In the genomic region with DNA sequence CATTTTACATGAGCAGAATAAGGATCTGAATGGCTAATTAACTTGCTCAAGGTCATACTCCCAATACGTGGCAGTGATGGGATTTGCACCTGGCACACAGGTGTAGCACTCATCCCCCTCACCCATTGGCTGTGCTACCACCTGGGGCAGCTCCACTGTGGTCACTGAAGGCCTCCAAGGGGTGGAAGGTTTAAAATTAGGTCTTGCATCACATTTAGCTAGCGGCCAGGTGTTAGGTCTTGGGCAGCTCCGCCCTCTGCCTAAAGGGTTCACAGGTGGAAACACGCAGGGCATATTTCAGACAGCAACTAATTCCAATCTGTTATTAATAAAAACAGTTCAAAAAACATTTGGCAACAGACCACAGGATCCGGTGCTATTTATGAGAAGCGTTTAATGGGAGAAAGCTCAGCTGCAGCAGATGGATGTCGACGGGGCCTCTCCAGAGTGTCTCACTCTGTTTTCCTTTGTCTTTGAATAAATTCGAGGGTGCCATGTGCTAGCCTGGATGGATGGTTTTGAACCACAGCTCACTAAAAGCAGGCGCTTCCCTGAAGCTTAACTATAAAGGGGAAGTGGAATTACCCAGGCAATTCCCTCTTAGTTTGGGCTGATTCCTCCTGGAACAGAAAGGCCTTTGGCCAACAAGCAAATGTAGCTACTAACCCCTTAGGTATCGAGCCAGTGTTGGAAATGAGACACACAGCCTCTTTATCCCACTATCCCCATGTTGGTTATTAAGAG, we compare ENCODE assay signal across 14 cellular contexts.
DNase-seq lines count a peak whose midpoint lies in the region; ATAC-seq and TF ChIP-seq lines count a peak whose summit lies in the region.
"Had no signal": no experiment of that assay in that cellular context is flagged by ENCODE, and none has a peak within 500 bp of the region (broad histone marks: within the 10 kb centered on the region; RNA-seq: fewer than 3 reads in every experiment).

No MANE protein-coding gene starts in this region.

- peaks cover 21 to 28% of the 10 kb centered on the region in 2 experiments for H3K4me1 Mint-ChIP-seq in H9

- H3K27ac ChIP-seq in H9 (ENCODE audit: insufficient read length, low read depth, low read length) (no peak overlapping the region), foreskin keratinocyte (no peak overlapping the region)
- H3K27ac ChIP-seq: Peyer's patch had no signal

- H4K91ac ChIP-seq in H9 (ENCODE audit: insufficient read length, low read depth, low read length), result no peak overlapping the region

- intact Hi-C loops in posterior vena cava (cut with DNase I), result no loop called here

- H2AFZ ChIP-seq in H9 (ENCODE audit: low read length), result no peak overlapping the region

- no peak overlapping the region for H3K27ac Mint-ChIP-seq in H9
- H3K27ac Mint-ChIP-seq: CD8-positive, alpha-beta T cell had no signal

- no peak overlapping the region for H3K23ac ChIP-seq in H9 (ENCODE audit: insufficient read length, low read depth, low read length)

- H3K4me1 ChIP-seq in H9 (ENCODE audit: insufficient read depth, low read length) (peaks cover 3% of the 10 kb centered on the region; the same call in 1 of the 2 replicates), foreskin keratinocyte (peaks cover 4% of the 10 kb centered on the region)
- H3K4me1 ChIP-seq: HAP-1, Peyer's patch had no signal

- no peaks in the 10 kb centered on the region for H3K27me3 ChIP-seq in H9 (ENCODE audit: insufficient read depth, low read length)
- H3K27me3 ChIP-seq in foreskin keratinocyte, result no peaks in the 10 kb centered on the region
- H3K27me3 ChIP-seq: Peyer's patch had no signal

- no peak overlapping the region for H2BK12ac ChIP-seq in H9 (ENCODE audit: insufficient read length, low read depth, low read length)

- H3K4ac ChIP-seq in H9 (ENCODE audit: low read depth, low read length), result no peak overlapping the region

- H3K4me3 Mint-ChIP-seq in H9, result no peak overlapping the region
- H3K4me3 Mint-ChIP-seq: CD8-positive, alpha-beta T cell had no signal

- no peak overlapping the region for H3T11ph ChIP-seq in H9 (ENCODE audit: low read length)

- peaks cover 37% of the 10 kb centered on the region for H3K27me3 Mint-ChIP-seq in H9 (ENCODE audit: low read depth)

- no peaks in the 10 kb centered on the region for H4K20me1 ChIP-seq in H9 (ENCODE audit: control insufficient read depth, insufficient read depth, insufficient read length)

- peaks cover 0 to 10% (median 5%) of the 10 kb centered on the region in 3 experiments; a peak in 3 of 7 replicates for H3K36me3 Mint-ChIP-seq in H9 (ENCODE audit: insufficient read depth in 1 of 3, low read depth in 3 of 3)
- H3K36me3 Mint-ChIP-seq: CD8-positive, alpha-beta T cell had no signal

- H3K9me3 Mint-ChIP-seq in H9, result peaks cover 2 to 8% of the 10 kb centered on the region in 2 experiments; a peak in 3 of 5 replicates

- no peak overlapping the region for H2AK5ac ChIP-seq in H9 (ENCODE audit: insufficient read length, low read length)

- no peak overlapping the region for H2BK120ac ChIP-seq in H9 (ENCODE audit: low read depth, low read length, poor library complexity, severe bottlenecking)

- H4K5ac ChIP-seq in H9 (ENCODE audit: insufficient read length, low read depth, low read length), result no peak overlapping the region

- H3K9me3 ChIP-seq in H9 (ENCODE audit: control insufficient read depth, low read depth, low read length), result no peaks in the 10 kb centered on the region
- H3K9me3 ChIP-seq: HAP-1 had no signal

- no peak for ATAC-seq in foreskin keratinocyte
- no peak for ATAC-seq in GM19467 (IDR thresholded peaks at IDR 0.05; ENCODE audit: unreplicated experiment)
- ATAC-seq: CD8-positive, alpha-beta T cell had no signal

- H2BK20ac ChIP-seq in H9 (ENCODE audit: low read depth, low read length, poor library complexity, severe bottlenecking), result no peak overlapping the region

- no CpG with 5 or more reads among the region's 11 CpGs for WGBS in H9 (ENCODE audit: extremely low coverage, insufficient read length, low lambda C conversion rate)

- H3K9ac ChIP-seq in H9 (ENCODE audit: extremely low read depth, insufficient read length, low read length), result no peak overlapping the region

- no peak overlapping the region for H3K18ac ChIP-seq in H9 (ENCODE audit: insufficient read length, low read depth, low read length)

- no peaks in the 10 kb centered on the region for H3K23me2 ChIP-seq in H9 (ENCODE audit: insufficient read length, low read depth, low read length, poor library complexity, severe bottlenecking)

- H2BK15ac ChIP-seq in H9 (ENCODE audit: low read depth, low read length), result no peak overlapping the region

- no peaks in the 10 kb centered on the region for H3K79me2 ChIP-seq in H9 (ENCODE audit: insufficient read depth, low read length)

- H3K4me2 ChIP-seq in H9 (ENCODE audit: insufficient read depth, insufficient read length, low read length), result no peak overlapping the region

- no peaks in the 10 kb centered on the region for H3K79me1 ChIP-seq in H9 (ENCODE audit: insufficient read depth, low read depth, low read length, poor library complexity, severe bottlenecking)

- H3K56ac ChIP-seq in H9 (ENCODE audit: insufficient read length, low read depth, low read length), result no peak overlapping the region

- no peak overlapping the region for H4K8ac ChIP-seq in H9 (replicated peaks; ENCODE audit: insufficient read length, low read depth, low read length)

- H2BK5ac ChIP-seq in H9 (ENCODE audit: insufficient read length, low read length), result no peak overlapping the region

- H3K14ac ChIP-seq in H9 (ENCODE audit: insufficient read depth, low read length), result no peak overlapping the region

- DNase-seq in DMS 273 treated with DMSO at 0.1 percent for 48 hours (lab: John Stamatoyannopoulos, UW) (peak; percentile 26), H9 (peak; percentile 29), NCI-H2171 (lab: John Stamatoyannopoulos, UW) (peak; percentile 74), foreskin keratinocyte (peak; percentile 15 to 44), islet precursor cell (no peak), posterior vena cava (ENCODE audit: low spot score) (no peak)
- DNase-seq: CD8-positive, alpha-beta T cell; Kasumi-1; NCI-H2029; Peyer's patch; SHP77 treated with DMSO at 0.1 percent for 48 hours; T-helper 2 cell had no signal

- TF ChIP-seq CTCF in H9 (conservative IDR thresholded peaks at IDR 0.05) (no peak), foreskin keratinocyte (conservative IDR thresholded peaks at IDR 0.05) (no peak)

Comparison
In these comparisons a context has a peak if more than half of its experiments do, and no peak if none do; other contexts are left out.
1. DNase-seq: peak in DMS 273 treated with DMSO at 0.1 percent for 48 hours (single experiment), H9 (single experiment), NCI-H2171 (single experiment) and foreskin keratinocyte (2 of 2); none in islet precursor cell (single experiment) and posterior vena cava (single experiment).